25 cellular contexts compared by ENCODE assay signal in the genomic region with DNA sequence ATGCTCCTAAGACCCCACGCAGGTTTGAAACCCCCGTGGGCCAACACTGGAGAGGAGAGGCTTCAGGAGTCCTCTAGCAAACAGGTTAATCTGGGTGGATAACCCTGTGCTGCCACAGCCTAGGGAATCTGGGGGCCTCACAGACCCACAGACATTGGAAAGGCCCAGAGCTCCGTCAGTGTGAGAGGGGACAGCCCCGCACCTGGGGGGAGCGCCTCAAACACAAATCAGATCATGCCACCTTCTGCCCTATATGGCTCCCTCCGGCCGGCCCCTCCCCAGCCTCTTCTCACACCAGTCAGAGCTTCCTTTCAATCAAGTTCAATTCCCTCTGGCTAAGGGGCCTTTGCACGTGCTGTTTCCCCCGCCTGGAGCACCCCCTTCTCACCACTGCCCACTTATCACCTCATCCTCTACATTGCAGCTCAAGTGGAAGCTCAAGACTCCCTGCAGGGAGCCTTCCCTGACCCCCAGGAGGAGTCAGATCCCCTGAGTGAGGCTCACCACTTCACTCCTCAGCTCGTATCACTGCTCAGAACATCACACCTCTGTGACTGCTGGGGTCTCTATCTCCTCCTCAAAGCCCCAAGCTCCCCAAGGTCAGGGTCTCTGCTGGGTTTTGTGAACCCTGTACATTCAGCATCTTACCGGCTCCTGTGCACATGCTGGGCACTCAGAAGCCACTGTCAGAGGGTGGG. TPM values are rescaled to one million over a fixed set of nuclear protein-coding genes. Genes with fewer than 3 reads are reported as not detected.
"Had no signal": no experiment of that assay in that cellular context is flagged by ENCODE, and none has a peak within 500 bp of the region (broad histone marks: within the 10 kb centered on the region; RNA-seq: fewer than 3 reads in every experiment).

No MANE protein-coding gene starts in this region.

- H3K4me3 ChIP-seq: gastrocnemius medialis, mucosa of descending colon, right atrium auricular region, thyroid gland, upper lobe of left lung had no signal

- H3K27ac ChIP-seq: gastrocnemius medialis, parathyroid adenoma, right atrium auricular region, thyroid gland, upper lobe of left lung had no signal

- H3K36me3 ChIP-seq: gastrocnemius medialis, right atrium auricular region, thyroid gland, upper lobe of left lung had no signal

- H3K4me1 Mint-ChIP-seq: activated B cell treated with CpG ODN at 0.5 μM for 24 hours; activated naive CD4-positive, alpha-beta T cell treated with anti-CD3 and anti-CD28 coated beads, Interleukin-2, amount 10 ng/mL, durations not matched to agents 7 days and 5 days; central memory CD8-positive, alpha-beta T cell had no signal

- H3K4me3 Mint-ChIP-seq: activated B cell treated with CpG ODN at 0.5 μM for 24 hours; activated naive CD4-positive, alpha-beta T cell treated with anti-CD3 and anti-CD28 coated beads, Interleukin-2, amount 10 ng/mL, durations not matched to agents 7 days and 5 days; activated T-cell treated with anti-CD3 and anti-CD28 coated beads, Interleukin-2, amount 50 U/mL, for 72 hours; central memory CD8-positive, alpha-beta T cell; natural killer cell treated with Interleukin-12 subunit alpha and Interleukin-12 subunit beta and Interleukin-15 and Interleukin-18, amount 100 ng/mL, for 72 hours; T-helper 17 cell had no signal

- H2AFZ ChIP-seq: parathyroid adenoma had no signal

- H3K27me3 Mint-ChIP-seq: activated B cell treated with CpG ODN at 0.5 μM for 24 hours; natural killer cell treated with Interleukin-12 subunit alpha and Interleukin-12 subunit beta and Interleukin-15 and Interleukin-18, amount 100 ng/mL, for 72 hours had no signal

- H3K9ac ChIP-seq: parathyroid adenoma had no signal

- H3K79me2 ChIP-seq: parathyroid adenoma had no signal

- H3K9me3 ChIP-seq: gastrocnemius medialis, mucosa of descending colon, right atrium auricular region, thyroid gland, upper lobe of left lung had no signal

- H3K9me3 Mint-ChIP-seq: activated B cell treated with CpG ODN at 0.5 μM for 24 hours; activated naive CD4-positive, alpha-beta T cell treated with anti-CD3 and anti-CD28 coated beads, Interleukin-2, amount 10 ng/mL, durations not matched to agents 7 days and 5 days; activated T-cell treated with anti-CD3 and anti-CD28 coated beads, Interleukin-2, amount 50 U/mL, for 72 hours; central memory CD8-positive, alpha-beta T cell; natural killer cell treated with Interleukin-12 subunit alpha and Interleukin-12 subunit beta and Interleukin-15 and Interleukin-18, amount 100 ng/mL, for 72 hours had no signal

- H3K27ac Mint-ChIP-seq: activated B cell treated with CpG ODN at 0.5 μM for 24 hours; activated naive CD4-positive, alpha-beta T cell treated with anti-CD3 and anti-CD28 coated beads, Interleukin-2, amount 10 ng/mL, durations not matched to agents 7 days and 5 days; activated T-cell treated with anti-CD3 and anti-CD28 coated beads, Interleukin-2, amount 50 U/mL, for 72 hours; natural killer cell treated with Interleukin-12 subunit alpha and Interleukin-12 subunit beta and Interleukin-15 and Interleukin-18, amount 100 ng/mL, for 72 hours; T-helper 17 cell had no signal

- DNase-seq: activated B cell treated with CpG ODN at 0.5 μM for 24 hours; activated CD4-positive, alpha-beta T cell treated with anti-CD3 and anti-CD28 coated beads, Interleukin-2, amount 50 U/mL, for 1 hour; activated naive CD4-positive, alpha-beta T cell treated with anti-CD3 and anti-CD28 coated beads, Interleukin-2, amount 10 ng/mL, durations not matched to agents 7 days and 5 days; activated T-cell treated with anti-CD3 and anti-CD28 coated beads for 4 hours; activated T-cell treated with anti-CD3 and anti-CD28 coated beads, Interleukin-2, amount 50 U/mL, for 72 hours; effector memory CD4-positive, alpha-beta T cell; gastrocnemius medialis; glutamatergic neuron; islet precursor cell; left cardiac atrium; left ventricle myocardium superior; mucosa of descending colon; nucleus accumbens; stimulated activated CD4-positive, alpha-beta T cell treated with anti-CD3 and anti-CD28 coated beads, Interleukin-15, amount 100 ng/mL, for 24 hours; stimulated activated CD4-positive, alpha-beta T cell treated with anti-CD3 and anti-CD28 coated beads, Interleukin-2, amount 100 ng/mL, for 24 hours; stimulated activated naive CD4-positive, alpha-beta T cell; substantia nigra; T-helper 17 cell; T1000; thyroid gland had no signal

- H3K4me1 ChIP-seq: parathyroid adenoma, thyroid gland, upper lobe of left lung had no signal

- ATAC-seq: activated T-cell treated with anti-CD3 and anti-CD28 coated beads, Interleukin-2, amount 50 U/mL, for 72 hours; gastrocnemius medialis; left cardiac atrium; left ventricle myocardium superior; mucosa of descending colon; natural killer cell treated with Interleukin-12 subunit alpha and Interleukin-12 subunit beta and Interleukin-15 and Interleukin-18, amount 100 ng/mL, for 72 hours; T-helper 17 cell had no signal

- H3K36me3 Mint-ChIP-seq: activated naive CD4-positive, alpha-beta T cell treated with anti-CD3 and anti-CD28 coated beads, Interleukin-2, amount 10 ng/mL, durations not matched to agents 7 days and 5 days; natural killer cell treated with Interleukin-12 subunit alpha and Interleukin-12 subunit beta and Interleukin-15 and Interleukin-18, amount 100 ng/mL, for 72 hours had no signal

- H3K27me3 ChIP-seq: gastrocnemius medialis, right atrium auricular region, thyroid gland, upper lobe of left lung had no signal

RNA-seq across cellular contexts. Expression of a gene that starts 24.1 kb away (rescaled TPM):
- total RNA-seq: natural killer cell treated with Interleukin-12 subunit alpha and Interleukin-12 subunit beta and Interleukin-15 and Interleukin-18, amount 100 ng/mL, for 72 hours had no signal
